Comparison of ENCODE assay signal across 18 cellular contexts in the genomic region with DNA sequence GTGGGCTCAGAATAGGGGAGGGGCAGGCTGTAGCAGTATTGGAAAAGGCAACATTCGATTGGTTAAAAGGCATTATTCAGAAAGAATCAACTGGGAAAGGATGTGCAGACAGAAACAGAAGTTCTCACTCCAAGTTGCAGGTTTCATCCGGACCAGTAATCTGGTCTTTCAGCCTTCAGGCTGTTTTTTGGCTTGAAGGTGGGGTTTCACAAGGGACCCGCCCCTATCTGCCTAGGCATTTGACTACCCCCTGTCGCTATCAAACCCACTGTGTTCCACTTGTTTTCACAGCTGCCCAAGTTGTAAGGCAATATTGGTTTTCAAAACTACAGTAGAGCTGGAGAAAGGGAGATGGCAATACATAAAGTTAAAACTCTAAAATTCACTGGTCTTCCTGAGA.
"Had no signal": no experiment of that assay in that cellular context is flagged by ENCODE, and none has a peak within 500 bp of the region (broad histone marks: within the 10 kb centered on the region; RNA-seq: fewer than 3 reads in every experiment).

No MANE protein-coding gene starts in this region.

- ATAC-seq: activated naive CD4-positive, alpha-beta T cell treated with anti-CD3 and anti-CD28 coated beads, Interleukin-2, amount 50 U/mL, for 72 hours; activated T-cell treated with anti-CD3 and anti-CD28 coated beads, Interleukin-2, amount 50 U/mL, for 4 hours; body of pancreas; left lung; upper lobe of right lung had no signal

- H3K4me3 ChIP-seq: body of pancreas, esophagus squamous epithelium, left lung, prostate gland, sigmoid colon, upper lobe of right lung had no signal

- H3K9me3 Mint-ChIP-seq: activated naive CD4-positive, alpha-beta T cell treated with anti-CD3 and anti-CD28 coated beads, Interleukin-2, amount 50 U/mL, for 72 hours; activated T-cell treated with anti-CD3 and anti-CD28 coated beads, Interleukin-2, amount 50 U/mL, for 4 hours; dendritic cell treated with granulocyte-macrophage colony-stimulating factor and Interleukin-4, amounts not matched to agents 40 ng/mL and 50 ng/mL, for 4 days; T-helper 2 cell treated with Interferon-gamma antibody and Interleukin-4, amounts not matched to agents 5 μg/mL and 100 μg/mL, for 36 hours had no signal

- H3K27ac ChIP-seq: body of pancreas, esophagus squamous epithelium, left lung, prostate gland, upper lobe of right lung had no signal

- DNase-seq: activated CD4-positive, alpha-beta T cell treated with anti-CD3 and anti-CD28 coated beads for 1 hour; activated CD4-positive, alpha-beta T cell treated with anti-CD3 and anti-CD28 coated beads, Interleukin-2, amount 50 U/mL, for 48 hours; activated effector memory CD4-positive, alpha-beta T cell treated with anti-CD3 and anti-CD28 coated beads, Interleukin-2, amount 50 U/mL, for 16 hours; activated T-cell treated with anti-CD3 and anti-CD28 coated beads, Interleukin-2, amount 50 U/mL, for 4 hours; amniotic stem cell; body of pancreas; cerebellar nuclear complex; esophagus squamous epithelium; foreskin fibroblast; sigmoid colon; stimulated activated CD4-positive, alpha-beta T cell treated with anti-CD3 and anti-CD28 coated beads, Interleukin-2, amount 100 ng/mL, for 48 hours; stimulated activated naive CD4-positive, alpha-beta T cell treated with Interleukin-2 at 50 U/mL for 16 hours; upper lobe of right lung had no signal

- H3K27ac Mint-ChIP-seq: activated naive CD4-positive, alpha-beta T cell treated with anti-CD3 and anti-CD28 coated beads, Interleukin-2, amount 50 U/mL, for 72 hours; T-helper 2 cell treated with Interferon-gamma antibody and Interleukin-4, amounts not matched to agents 5 μg/mL and 100 μg/mL, for 36 hours had no signal

- H3K4me1 ChIP-seq: body of pancreas, esophagus squamous epithelium, left lung, prostate gland, upper lobe of right lung had no signal

- H3K4me3 Mint-ChIP-seq: activated T-cell treated with anti-CD3 and anti-CD28 coated beads, Interleukin-2, amount 50 U/mL, for 4 hours; dendritic cell treated with granulocyte-macrophage colony-stimulating factor and Interleukin-4, amounts not matched to agents 40 ng/mL and 50 ng/mL, for 4 days; T-helper 2 cell treated with Interferon-gamma antibody and Interleukin-4, amounts not matched to agents 5 μg/mL and 100 μg/mL, for 36 hours had no signal

- H3K27me3 Mint-ChIP-seq: dendritic cell treated with granulocyte-macrophage colony-stimulating factor and Interleukin-4, amounts not matched to agents 40 ng/mL and 50 ng/mL, for 4 days had no signal

- H3K9me3 ChIP-seq: body of pancreas, esophagus squamous epithelium, left lung, prostate gland, upper lobe of right lung had no signal

- H3K27me3 ChIP-seq: body of pancreas, esophagus squamous epithelium, left lung, sigmoid colon, upper lobe of right lung had no signal

- H3K36me3 ChIP-seq: prostate gland had no signal
